ENCODE assay signal across 26 cellular contexts in the genomic region with DNA sequence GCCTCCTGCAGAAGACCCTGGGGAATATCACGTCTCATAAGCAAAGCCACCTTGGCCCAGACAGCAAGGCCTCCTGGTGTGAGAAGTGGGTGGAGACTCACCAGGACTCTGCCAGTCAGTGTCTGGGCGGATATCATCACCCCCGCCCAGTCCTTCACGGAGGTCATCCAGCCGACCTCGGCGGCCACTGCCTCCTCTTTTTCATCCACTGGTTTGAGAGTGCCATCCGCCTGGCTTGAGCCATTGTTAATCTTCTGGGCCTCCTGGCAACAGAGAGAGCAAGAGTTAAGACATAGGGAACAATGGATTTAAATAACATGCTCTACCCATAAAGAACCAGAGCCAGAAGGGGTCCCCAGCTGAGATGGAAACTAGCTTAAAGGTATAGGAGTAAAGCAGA.
"Had no signal": no experiment of that assay in that cellular context is flagged by ENCODE, and none has a peak within 500 bp of the region (broad histone marks: within the 10 kb centered on the region; RNA-seq: fewer than 3 reads in every experiment).

No MANE protein-coding gene starts in this region.

- DNase-seq: activated B cell treated with CpG ODN at 0.5 μM for 24 hours; activated CD4-positive, alpha-beta T cell treated with anti-CD3 and anti-CD28 coated beads for 48 hours; activated CD4-positive, alpha-beta T cell treated with anti-CD3 and anti-CD28 coated beads, Interleukin-2, amount 50 U/mL, for 1 hour; activated CD4-positive, alpha-beta T cell treated with anti-CD3 and anti-CD28 coated beads, Interleukin-2, amount 50 U/mL, for 48 hours; activated CD8-positive, alpha-beta memory T cell treated with anti-CD3 and anti-CD28 coated beads for 24 hours; activated CD8-positive, alpha-beta T cell treated with anti-CD3 and anti-CD28 coated beads for 36 hours; activated effector memory CD4-positive, alpha-beta T cell treated with anti-CD3 and anti-CD28 coated beads, Interleukin-2, amount 50 U/mL, for 16 hours; activated naive CD4-positive, alpha-beta T cell treated with anti-CD3 and anti-CD28 coated beads for 36 hours; activated naive CD8-positive, alpha-beta T cell treated with anti-CD3 and anti-CD28 coated beads for 36 hours; activated naive CD8-positive, alpha-beta T cell treated with anti-CD3 and anti-CD28 coated beads, Interleukin-2, amount 50 U/mL, for 24 hours; activated T-cell treated with anti-CD3 and anti-CD28 coated beads, Interleukin-2, amount 50 U/mL, for 1 hour; activated T-cell treated with anti-CD3 and anti-CD28 coated beads, Interleukin-2, amount 50 U/mL, for 48 hours; central memory CD4-positive, alpha-beta T cell; cerebellar nuclear complex; colonic mucosa; effector memory CD4-positive, alpha-beta T cell; endodermal cell; foreskin fibroblast; head of caudate nucleus; T-helper 1 cell; T-helper 17 cell; T1000; WERI-Rb-1 had no signal

- H3K27me3 ChIP-seq: ascending aorta, breast epithelium, cardiac muscle cell, colonic mucosa had no signal

- H3K27ac ChIP-seq: ascending aorta, breast epithelium, cardiac muscle cell, colonic mucosa, WERI-Rb-1 had no signal

- H3K36me3 ChIP-seq: breast epithelium, cardiac muscle cell, colonic mucosa, WERI-Rb-1 had no signal

- H3K4me3 ChIP-seq: ascending aorta, breast epithelium, cardiac muscle cell, colonic mucosa had no signal

- H3K9me3 ChIP-seq: ascending aorta, breast epithelium, colonic mucosa had no signal
